In genomic region chr15:61835476-61836106, GRCh38 we compare ENCODE assay signal across 8 cellular contexts.
DNase-seq lines count a peak whose midpoint lies in the region; ATAC-seq, FAIRE-seq and TF ChIP-seq lines count a peak whose summit lies in the region.

No MANE protein-coding gene starts in this region.

- H3K9me3 ChIP-seq in lung (ENCODE audit: control insufficient read depth in 2 of 2, insufficient read depth in 1 of 2, low read length in 1 of 2) = no peaks in the 10 kb centered on the region

- no peaks in the 10 kb centered on the region for H3K27me3 ChIP-seq in lung (ENCODE audit: control insufficient read depth, insufficient read depth)

- peak; percentile 70 for ATAC-seq in lung (ENCODE audit: insufficient read depth, low FRiP score)
- ATAC-seq in HG02840 (IDR thresholded peaks at IDR 0.05; ENCODE audit: low FRiP score, unreplicated experiment) = no peak

- intact Hi-C loops in activated CD4-positive, alpha-beta T cell treated with anti-CD3 and anti-CD28 coated beads, Interleukin-2, amount 10 ng/mL, durations not matched to agents 24 days and 14 days (cut with micrococcal nuclease) = loop anchor here (10.0 kb wide), 2 partner anchors 641 to 1331 kb away; no protein-coding TSS in a partner anchor

- peak; percentile 34 for FAIRE-seq in A204.1 (lab: Jason Lieb, UNC)
- peak; percentile 35 for FAIRE-seq in GM18507 (lab: Jason Lieb, UNC)

- H3K27me3 Mint-ChIP-seq in activated CD4-positive, alpha-beta T cell treated with anti-CD3 and anti-CD28 coated beads, Interleukin-2, amount 10 ng/mL, durations not matched to agents 24 days and 14 days = peaks cover 18% of the 10 kb centered on the region

- H3K9me3 Mint-ChIP-seq in activated CD4-positive, alpha-beta T cell treated with anti-CD3 and anti-CD28 coated beads, Interleukin-2, amount 10 ng/mL, durations not matched to agents 24 days and 14 days = no peaks in the 10 kb centered on the region

- no peaks in the 10 kb centered on the region for H3K36me3 ChIP-seq in lung (ENCODE audit: control insufficient read depth in 2 of 2, insufficient read depth in 2 of 2, low read length in 2 of 2)

- TF ChIP-seq CTCF in lung (IDR thresholded peaks at IDR 0.05; ENCODE audit: control extremely low read depth, extremely low read depth) = peak; percentile 74

- no peak overlapping the region for H3K27ac Mint-ChIP-seq in activated CD4-positive, alpha-beta T cell treated with anti-CD3 and anti-CD28 coated beads, Interleukin-2, amount 10 ng/mL, durations not matched to agents 24 days and 14 days

- peaks cover 5% of the 10 kb centered on the region for H3K4me1 Mint-ChIP-seq in activated CD4-positive, alpha-beta T cell treated with anti-CD3 and anti-CD28 coated beads, Interleukin-2, amount 10 ng/mL, durations not matched to agents 24 days and 14 days

- WGBS in lung, 2 donors = 11 to 12% methylated on average over 9 of the region's 9 CpGs

- H3K4me1 ChIP-seq in lung (ENCODE audit: control insufficient read depth in 2 of 2, insufficient read depth in 2 of 2, low read length in 2 of 2) = no peaks in the 10 kb centered on the region

- no peak overlapping the region for H3K4me3 Mint-ChIP-seq in activated CD4-positive, alpha-beta T cell treated with anti-CD3 and anti-CD28 coated beads, Interleukin-2, amount 10 ng/mL, durations not matched to agents 24 days and 14 days

- H3K36me3 Mint-ChIP-seq in activated CD4-positive, alpha-beta T cell treated with anti-CD3 and anti-CD28 coated beads, Interleukin-2, amount 10 ng/mL, durations not matched to agents 24 days and 14 days (ENCODE audit: low read depth) = no peaks in the 10 kb centered on the region

- no peak overlapping the region for H3K4me3 ChIP-seq in lung

- DNase-seq in GM18507 (ENCODE audit: extremely low spot score, insufficient read length, low read depth) (peak; percentile 23), NCI-H226 (peak; percentile 31), dermis blood vessel endothelial cell (peak; percentile 69), lung (ENCODE audit: low spot score) (peak; percentile 58)
- DNase-seq in activated CD4-positive, alpha-beta T cell treated with anti-CD3 and anti-CD28 coated beads, Interleukin-2, amount 10 ng/mL, durations not matched to agents 24 days and 14 days = peak; percentile 88
- DNase-seq in stimulated activated CD8-positive, alpha-beta memory T cell treated with anti-CD3 and anti-CD28 coated beads, Interleukin-15, amount 100 ng/mL, for 1 hour (ENCODE audit: low read depth) = peak; percentile 22

- no peak overlapping the region for H3K27ac ChIP-seq in lung (ENCODE audit: low read depth in 1 of 2, low read length in 1 of 2)

Comparison
In these comparisons a context has a peak if more than half of its experiments do, and no peak if none do; other contexts are left out.
1. DNase-seq: peak in every context shown above with its lines; median percentile 88 in activated CD4-positive, alpha-beta T cell treated with anti-CD3 and anti-CD28 coated beads, Interleukin-2, amount 10 ng/mL, durations not matched to agents 24 days and 14 days; 69 in dermis blood vessel endothelial cell; 58 in lung; 31 in NCI-H226; 23 in GM18507; 22 in stimulated activated CD8-positive, alpha-beta memory T cell treated with anti-CD3 and anti-CD28 coated beads, Interleukin-15, amount 100 ng/mL, for 1 hour.